13 cellular contexts compared by ENCODE assay signal in genomic region chr21:27566521-27566920, GRCh38.
DNase-seq lines count a peak whose midpoint lies in the region; ATAC-seq and TF ChIP-seq lines count a peak whose summit lies in the region.
"Had no signal": no experiment of that assay in that cellular context is flagged by ENCODE, and none has a peak within 500 bp of the region (broad histone marks: within the 10 kb centered on the region; RNA-seq: fewer than 3 reads in every experiment).

No MANE protein-coding gene starts in this region.

- no TSS peak for BruUV-seq in PC-3 (replicated peaks; lab: Mats Ljungman, UMichigan)

- peak overlapping the region; percentile 1; the same call in 1 of the 2 replicates for H2AFZ ChIP-seq in PC-3 (ENCODE audit: low read length)
- H2AFZ ChIP-seq in neural progenitor cell (replicated peaks): peak overlapping the region; percentile 39

- no peaks in the 10 kb centered on the region for H3F3A ChIP-seq in PC-3 (ENCODE audit: low read length, unreplicated experiment)
- H3F3A ChIP-seq in neural progenitor cell (ENCODE audit: low read depth): no peaks in the 10 kb centered on the region

- H3K27me3 ChIP-seq in PC-3 (ENCODE audit: low read length): no peaks in the 10 kb centered on the region
- no peaks in the 10 kb centered on the region for H3K27me3 ChIP-seq in foreskin keratinocyte
- no peaks in the 10 kb centered on the region for H3K27me3 ChIP-seq in neural progenitor cell
- H3K27me3 ChIP-seq: BE2C had no signal

- no peak overlapping the region for H3K4me2 ChIP-seq in PC-3 (ENCODE audit: low read length)
- H3K4me2 ChIP-seq in neural progenitor cell: no peak overlapping the region
- H3K4me2 ChIP-seq: A549 had no signal

- H3K36me3 Mint-ChIP-seq in neural progenitor cell: no peaks in the 10 kb centered on the region
- H3K36me3 Mint-ChIP-seq: CD4-positive, alpha-beta memory T cell had no signal

- H3K9me3 ChIP-seq in PC-3 (ENCODE audit: low read length): no peaks in the 10 kb centered on the region
- H3K9me3 ChIP-seq in neural progenitor cell (ENCODE audit: low read depth): no peaks in the 10 kb centered on the region
- H3K9me3 ChIP-seq: A549, BE2C had no signal

- H3K9me3 Mint-ChIP-seq in neural progenitor cell: no peaks in the 10 kb centered on the region

- CTCF ChIA-PET in PC-3 (lab: Charles Lee): interaction anchor here (1.2 kb wide), 1 partner anchor 134 kb away, joined by 3 read pairs; no protein-coding TSS in a partner anchor

- H3K79me2 ChIP-seq in PC-3 (ENCODE audit: low read length) (no peaks in the 10 kb centered on the region), neural progenitor cell (ENCODE audit: low read depth) (no peaks in the 10 kb centered on the region)

- no peaks in the 10 kb centered on the region for H3K9me2 ChIP-seq in PC-3 (replicated peaks; ENCODE audit: low read length)

- no peak overlapping the region for H3K9ac ChIP-seq in PC-3 (ENCODE audit: low read length)
- H3K9ac ChIP-seq in neural progenitor cell: no peak overlapping the region

- DNase-seq in PC-3 (no peak), foreskin keratinocyte (peak in 1 of 2 donors; percentile 79), neural progenitor cell (ENCODE audit: low spot score) (no peak)
- DNase-seq: BE2C; CD4-positive, alpha-beta memory T cell; DMS79 had no signal

- no peaks in the 10 kb centered on the region for H3K36me3 ChIP-seq in PC-3 (ENCODE audit: low read depth, low read length)
- H3K36me3 ChIP-seq in neural progenitor cell: no peaks in the 10 kb centered on the region
- H3K36me3 ChIP-seq: BE2C had no signal

- no peak for ATAC-seq in PC-3
- ATAC-seq in foreskin keratinocyte: no peak
- ATAC-seq in GM18909 (IDR thresholded peaks at IDR 0.05; ENCODE audit: poor library complexity, unreplicated experiment): no peak
- ATAC-seq in HG03159 (IDR thresholded peaks at IDR 0.05; ENCODE audit: unreplicated experiment): no peak
- ATAC-seq in HG02938 (IDR thresholded peaks at IDR 0.05; ENCODE audit: unreplicated experiment): no peak
- ATAC-seq: A549, GM12878, HCT116 had no signal

- H3K4me3 ChIP-seq in PC-3 (ENCODE audit: low read length) (no peak overlapping the region), neural progenitor cell (no peak overlapping the region)
- H3K4me3 ChIP-seq: A549, GM12878 had no signal

- no peak overlapping the region for H3K27ac Mint-ChIP-seq in neural progenitor cell
- H3K27ac Mint-ChIP-seq: CD4-positive, alpha-beta memory T cell had no signal

- TF ChIP-seq CTCF in PC-3 (conservative IDR thresholded peaks at IDR 0.05; ENCODE audit: low read depth, low read length) (no peak), foreskin keratinocyte (conservative IDR thresholded peaks at IDR 0.05) (no peak), neural progenitor cell (IDR thresholded peaks at IDR 0.05) (no peak)

- POLR2A ChIA-PET in PC-3 (lab: Charles Lee; ENCODE audit: unreplicated experiment): no interaction called here

- intact Hi-C loops in PC-3 (cut with micrococcal nuclease): loop anchor here (10.0 kb wide), 2 partner anchors 352 to 602 kb away; partner anchors contain the start of gene ADAMTS5

- peaks cover 17% of the 10 kb centered on the region for H3K4me1 ChIP-seq in PC-3 (ENCODE audit: insufficient read depth, low read length)
- peaks cover 31% of the 10 kb centered on the region for H3K4me1 ChIP-seq in foreskin keratinocyte
- no peaks in the 10 kb centered on the region for H3K4me1 ChIP-seq in neural progenitor cell
- H3K4me1 ChIP-seq: A549, BE2C had no signal

- no peak overlapping the region for H3K4me3 Mint-ChIP-seq in neural progenitor cell
- H3K4me3 Mint-ChIP-seq: CD4-positive, alpha-beta memory T cell had no signal

- no peaks in the 10 kb centered on the region for H3K4me1 Mint-ChIP-seq in neural progenitor cell
- H3K4me1 Mint-ChIP-seq: CD4-positive, alpha-beta memory T cell had no signal

- H4K20me1 ChIP-seq in PC-3 (ENCODE audit: low read length) (no peaks in the 10 kb centered on the region), neural progenitor cell (ENCODE audit: low read depth) (no peaks in the 10 kb centered on the region)

- H3K27ac ChIP-seq in PC-3 (ENCODE audit: low read length) (no peak overlapping the region), foreskin keratinocyte (peak overlapping the region; percentile 8), neural progenitor cell (no peak overlapping the region)
- H3K27ac ChIP-seq: A549, C4-2B had no signal

- H3K27me3 Mint-ChIP-seq in neural progenitor cell (ENCODE audit: insufficient read depth, low read depth): no peaks in the 10 kb centered on the region
- H3K27me3 Mint-ChIP-seq: CD4-positive, alpha-beta memory T cell had no signal
